ENCODE assay signal across 11 cellular contexts in genomic region chr20:5074050-5074674, GRCh38. TPM values are rescaled to one million over a fixed set of nuclear protein-coding genes. Genes with fewer than 3 reads are reported as not detected.
DNase-seq lines count a peak whose midpoint lies in the region; ATAC-seq, FAIRE-seq and TF ChIP-seq lines count a peak whose summit lies in the region.
"Had no signal": no experiment of that assay in that cellular context is flagged by ENCODE, and none has a peak within 500 bp of the region (broad histone marks: within the 10 kb centered on the region; RNA-seq: fewer than 3 reads in every experiment).

No MANE protein-coding gene starts in this region.

- no peak for DNase-seq in GM23248
- DNase-seq in WTC11 (ENCODE audit: low spot score), result no peak
- DNase-seq in kidney, result peak; percentile 31
- no peak for DNase-seq in naive thymus-derived CD8-positive, alpha-beta T cell
- no peak for DNase-seq in SHP77 treated with DMSO at 0.1 percent for 48 hours (lab: John Stamatoyannopoulos, UW)

- H3K27ac ChIP-seq in 22Rv1 (peak overlapping the region; percentile 63), GM23248 (0 out of 2 replicates have a peak overlapping the region, but pooled peaks have one; percentile 67), kidney (ENCODE audit: low read depth in 2 of 2, low read length in 2 of 2) (no peak overlapping the region)

- no peaks in the 10 kb centered on the region for H3K9me3 Mint-ChIP-seq in WTC11
- no peaks in the 10 kb centered on the region for H3K9me3 Mint-ChIP-seq in naive thymus-derived CD8-positive, alpha-beta T cell
- H3K9me3 Mint-ChIP-seq: neural crest cell; stimulated activated effector memory CD8-positive, alpha-beta T cell treated with anti-CD3 and anti-CD28 coated beads, Interleukin-12 subunit alpha, Interleukin-12 subunit beta, amount 100 ng/mL, for 72 hours had no signal

- POLR2A ChIA-PET in WTC11 (lab: Charles Lee), result no interaction called here
- POLR2A ChIA-PET in naive thymus-derived CD8-positive, alpha-beta T cell (lab: Charles Lee), result no interaction called here

- H3K4me1 ChIP-seq in GM23248 (ENCODE audit: insufficient read depth) (peaks cover 12% of the 10 kb centered on the region), kidney (ENCODE audit: control insufficient read depth in 1 of 2, insufficient read depth in 1 of 2, low read depth in 1 of 2, low read length in 2 of 2) (no peaks in the 10 kb centered on the region)

- H3K4me2 ChIP-seq in GM23248 (ENCODE audit: unreplicated experiment), result no peak overlapping the region

- H3K9ac ChIP-seq in GM23248 (no peak overlapping the region), kidney (ENCODE audit: low read length in 2 of 2) (no peak overlapping the region)

- H2AFZ ChIP-seq in GM23248, result no peak overlapping the region

- CTCF ChIA-PET in WTC11 (lab: Charles Lee), result interaction anchor here (1.2 to 1.7 kb wide), 3 partner anchors 17 to 334 kb away, joined by 4 to 7 read pairs (median 6); no protein-coding TSS in a partner anchor

- no peaks in the 10 kb centered on the region for H4K20me1 ChIP-seq in GM23248 (ENCODE audit: insufficient read depth)

- in situ Hi-C loops in GM23248 (cut with MboI), result no loop called here

- intact Hi-C loops in kidney (cut with DNase I), result no loop called here

- WGBS in GM23248 (ENCODE audit: low coverage in 1 of 2, low lambda C conversion rate in 2 of 2, missing lambda C conversion rate in 2 of 2), 2 experiments, result 81 to 83% methylated on average over 4 of the region's 4 CpGs

- no peak for TF ChIP-seq CTCF in 22Rv1 (IDR thresholded peaks at IDR 0.05)
- TF ChIP-seq CTCF in WTC11 (IDR thresholded peaks at IDR 0.05), result no peak
- TF ChIP-seq CTCF in kidney (IDR thresholded peaks at IDR 0.05; ENCODE audit: borderline replicate concordance, extremely low read depth, insufficient read depth), result no peak

- no peaks in the 10 kb centered on the region for H3K27me3 Mint-ChIP-seq in WTC11 (ENCODE audit: low read depth)
- H3K27me3 Mint-ChIP-seq in naive thymus-derived CD8-positive, alpha-beta T cell, result no peaks in the 10 kb centered on the region

- 0 out of 2 replicates have a peak, but pooled peaks cover 5% of the 10 kb centered on the region for H3F3A ChIP-seq in GM23248 (ENCODE audit: insufficient read depth)

- H3K4me1 Mint-ChIP-seq in WTC11, result peaks cover 10% of the 10 kb centered on the region
- peaks cover 6 to 23% (median 20%) of the 10 kb centered on the region in 4 donors for H3K4me1 Mint-ChIP-seq in naive thymus-derived CD8-positive, alpha-beta T cell
- H3K4me1 Mint-ChIP-seq: neural crest cell had no signal

- no peak overlapping the region for H3K4me3 Mint-ChIP-seq in WTC11
- no peak overlapping the region for H3K4me3 Mint-ChIP-seq in naive thymus-derived CD8-positive, alpha-beta T cell
- H3K4me3 Mint-ChIP-seq: neural crest cell; stimulated activated effector memory CD8-positive, alpha-beta T cell treated with anti-CD3 and anti-CD28 coated beads, Interleukin-12 subunit alpha, Interleukin-12 subunit beta, amount 100 ng/mL, for 72 hours had no signal

- ATAC-seq in WTC11, result no peak
- no peak for ATAC-seq in naive thymus-derived CD8-positive, alpha-beta T cell
- ATAC-seq in HG02571 (IDR thresholded peaks at IDR 0.05; ENCODE audit: unreplicated experiment), result no peak
- no peak for ATAC-seq in HG03520 (IDR thresholded peaks at IDR 0.05; ENCODE audit: unreplicated experiment)
- ATAC-seq: stimulated activated effector memory CD8-positive, alpha-beta T cell treated with anti-CD3 and anti-CD28 coated beads, Interleukin-12 subunit alpha, Interleukin-12 subunit beta, amount 100 ng/mL, for 72 hours had no signal

- FAIRE-seq in kidney (lab: Jason Lieb, UNC), result no peak

- no peaks in the 10 kb centered on the region for H3K27me3 ChIP-seq in GM23248 (replicated peaks; ENCODE audit: insufficient read depth)
- H3K27me3 ChIP-seq: MG63 had no signal

- H3K9me3 ChIP-seq in GM23248 (ENCODE audit: low read depth) (no peaks in the 10 kb centered on the region), kidney (ENCODE audit: control insufficient read depth in 1 of 2, low read length in 2 of 2) (no peaks in the 10 kb centered on the region)
- H3K9me3 ChIP-seq: MG63 had no signal

- H3K36me3 ChIP-seq in GM23248 (ENCODE audit: low read depth) (no peaks in the 10 kb centered on the region), kidney (ENCODE audit: control insufficient read depth in 1 of 2, insufficient read depth in 2 of 2, low read length in 2 of 2) (no peaks in the 10 kb centered on the region)
- H3K36me3 ChIP-seq: MG63 had no signal

- no peaks in the 10 kb centered on the region for H3K9me2 ChIP-seq in GM23248 (ENCODE audit: insufficient read depth)

- H3K79me2 ChIP-seq in GM23248 (ENCODE audit: insufficient read depth), result no peaks in the 10 kb centered on the region

- H3K4me3 ChIP-seq in GM23248 (no peak overlapping the region), kidney (ENCODE audit: low read length in 2 of 2) (no peak overlapping the region)
- H3K4me3 ChIP-seq: MG63 had no signal

- H3K36me3 Mint-ChIP-seq in WTC11, result no peaks in the 10 kb centered on the region
- no peaks in the 10 kb centered on the region for H3K36me3 Mint-ChIP-seq in naive thymus-derived CD8-positive, alpha-beta T cell

- peak overlapping the region; percentile 35; the same call in 1 of the 2 replicates for H3K27ac Mint-ChIP-seq in WTC11
- H3K27ac Mint-ChIP-seq in naive thymus-derived CD8-positive, alpha-beta T cell, result peak overlapping the region in 3 of 10 donors; percentile 6 to 55 (median 19)
- H3K27ac Mint-ChIP-seq: stimulated activated effector memory CD8-positive, alpha-beta T cell treated with anti-CD3 and anti-CD28 coated beads, Interleukin-12 subunit alpha, Interleukin-12 subunit beta, amount 100 ng/mL, for 72 hours had no signal

TF ChIP-seq in WTC11, 78 proteins besides CTCF, POLR2A, EP300 and RAD21:
- no peak for TF ChIP-seq NR1H2 (CRISPR knock-in tag; IDR thresholded peaks at IDR 0.05)
- TF ChIP-seq FOXK1 (CRISPR knock-in tag; IDR thresholded peaks at IDR 0.05), result no peak
- no peak for TF ChIP-seq ZNF396 (CRISPR knock-in tag; IDR thresholded peaks at IDR 0.05; ENCODE audit: borderline replicate concordance)

RNA-seq across cellular contexts. Expression of gene TMEM230, which starts 38.7 kb away (rescaled TPM):
- 171 and 174 TPM in 2 replicates for total RNA-seq in GM23248 (2014; rRNA removed; shearing (Covaris generic))
- 233 and 249 TPM in 2 replicates for polyA plus RNA-seq in GM23248 (2016; fragmentation: Nextera tagmentation; extraction: Ambion mirVana)
- total RNA-seq in WTC11 (2021), result 72.7 to 78.4 TPM (median 73.9 TPM) in 3 replicates
- total RNA-seq in kidney, result 102 TPM
- 163 TPM for polyA plus RNA-seq in kidney (ENCODE audit: insufficient read depth, low read depth, low replicate concordance)
- total RNA-seq in naive thymus-derived CD8-positive, alpha-beta T cell, result 10 to 100 TPM; 67.2 to 69.6 TPM
- 100 to 1,000 TPM; 186 to 278 (median 253) TPM for polyA plus RNA-seq in naive thymus-derived CD8-positive, alpha-beta T cell

RNA-seq across cellular contexts. Expression of gene PCNA, which starts 45.6 kb away (rescaled TPM):
- 116 and 117 TPM in 2 replicates for total RNA-seq in GM23248 (2014; rRNA removed; shearing (Covaris generic))
- polyA plus RNA-seq in GM23248 (2016; fragmentation: Nextera tagmentation; extraction: Ambion mirVana), result 84.8 and 88.1 TPM in 2 replicates
- 239 to 262 TPM (median 240 TPM) in 3 replicates for total RNA-seq in WTC11 (2021)
- 46.4 TPM for total RNA-seq in kidney
- polyA plus RNA-seq in kidney (ENCODE audit: insufficient read depth, low read depth, low replicate concordance), result 48.2 TPM
- 10 to 100 TPM; 39.4 to 44.3 TPM for total RNA-seq in naive thymus-derived CD8-positive, alpha-beta T cell
- 10 to 100 TPM; 41.8 to 57.1 (median 44.6) TPM for polyA plus RNA-seq in naive thymus-derived CD8-positive, alpha-beta T cell

RNA-seq across cellular contexts. Expression of gene CDS2, which starts 52.6 kb away (rescaled TPM):
- 31.6 and 37.1 TPM in 2 replicates for total RNA-seq in GM23248 (2014; rRNA removed; shearing (Covaris generic))
- 29.4 and 32.1 TPM in 2 replicates for polyA plus RNA-seq in GM23248 (2016; fragmentation: Nextera tagmentation; extraction: Ambion mirVana)
- total RNA-seq in WTC11 (2021), result 49.1 to 56.6 TPM (median 54.9 TPM) in 3 replicates
- 67.9 TPM for total RNA-seq in kidney
- polyA plus RNA-seq in kidney (ENCODE audit: insufficient read depth, low read depth, low replicate concordance), result 19.9 TPM
- 10 to 100 TPM; 56.8 to 60.7 TPM for total RNA-seq in naive thymus-derived CD8-positive, alpha-beta T cell
- 10 to 100 TPM; 32.3 to 47.3 (median 39.7) TPM for polyA plus RNA-seq in naive thymus-derived CD8-positive, alpha-beta T cell

Comparison
In these comparisons a context has a peak if more than half of its experiments do, and no peak if none do; other contexts are left out.
1. H3K27ac ChIP-seq: peak in 22Rv1 (single experiment) and GM23248 (single experiment); none in kidney (0 of 2).